ENCODE assay signal across 1 cellular context in genomic region chr12:28340261-28340660, GRCh38.
TF ChIP-seq lines count a peak whose summit lies in the region.

No MANE protein-coding gene starts in this region.

TF ChIP-seq in SK-N-SH, 30 proteins besides CTCF, POLR2A, EP300 and RAD21:
- TF ChIP-seq ELF1 (IDR thresholded peaks at IDR 0.05) (no peak), REST (IDR thresholded peaks at IDR 0.05; ENCODE audit: low read depth, low read length) (no peak), SMC3 (IDR thresholded peaks at IDR 0.05; ENCODE audit: low read depth, low read length) (no peak), JUND (IDR thresholded peaks at IDR 0.05) (no peak), FOXM1 (IDR thresholded peaks at IDR 0.05; ENCODE audit: low read depth) (no peak), GATA2 (CRISPR knock-in tag; IDR thresholded peaks at IDR 0.05) (no peak), MEF2A (IDR thresholded peaks at IDR 0.05; ENCODE audit: borderline replicate concordance, low read depth) (no peak)
- TF ChIP-seq, protein P1, sequence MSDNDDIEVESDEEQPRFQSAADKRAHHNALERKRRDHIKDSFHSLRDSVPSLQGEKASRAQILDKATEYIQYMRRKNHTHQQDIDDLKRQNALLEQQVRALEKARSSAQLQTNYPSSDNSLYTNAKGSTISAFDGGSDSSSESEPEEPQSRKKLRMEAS (IDR thresholded peaks at IDR 0.05; ENCODE audit: low read depth): no peak
- TF ChIP-seq, protein P2, sequence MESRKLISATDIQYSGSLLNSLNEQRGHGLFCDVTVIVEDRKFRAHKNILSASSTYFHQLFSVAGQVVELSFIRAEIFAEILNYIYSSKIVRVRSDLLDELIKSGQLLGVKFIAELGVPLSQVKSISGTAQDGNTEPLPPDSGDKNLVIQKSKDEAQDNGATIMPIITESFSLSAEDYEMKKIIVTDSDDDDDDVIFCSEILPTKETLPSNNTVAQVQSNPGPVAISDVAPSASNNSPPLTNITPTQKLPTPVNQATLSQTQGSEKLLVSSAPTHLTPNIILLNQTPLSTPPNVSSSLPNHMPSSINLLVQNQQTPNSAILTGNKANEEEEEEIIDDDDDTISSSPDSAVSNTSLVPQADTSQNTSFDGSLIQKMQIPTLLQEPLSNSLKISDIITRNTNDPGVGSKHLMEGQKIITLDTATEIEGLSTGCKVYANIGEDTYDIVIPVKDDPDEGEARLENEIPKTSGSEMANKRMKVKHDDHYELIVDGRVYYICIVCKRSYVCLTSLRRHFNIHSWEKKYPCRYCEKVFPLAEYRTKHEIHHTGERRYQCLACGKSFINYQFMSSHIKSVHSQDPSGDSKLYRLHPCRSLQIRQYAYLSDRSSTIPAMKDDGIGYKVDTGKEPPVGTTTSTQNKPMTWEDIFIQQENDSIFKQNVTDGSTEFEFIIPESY (IDR thresholded peaks at IDR 0.05; ENCODE audit: borderline replicate concordance, low read depth): no peak
